In the genomic region with DNA sequence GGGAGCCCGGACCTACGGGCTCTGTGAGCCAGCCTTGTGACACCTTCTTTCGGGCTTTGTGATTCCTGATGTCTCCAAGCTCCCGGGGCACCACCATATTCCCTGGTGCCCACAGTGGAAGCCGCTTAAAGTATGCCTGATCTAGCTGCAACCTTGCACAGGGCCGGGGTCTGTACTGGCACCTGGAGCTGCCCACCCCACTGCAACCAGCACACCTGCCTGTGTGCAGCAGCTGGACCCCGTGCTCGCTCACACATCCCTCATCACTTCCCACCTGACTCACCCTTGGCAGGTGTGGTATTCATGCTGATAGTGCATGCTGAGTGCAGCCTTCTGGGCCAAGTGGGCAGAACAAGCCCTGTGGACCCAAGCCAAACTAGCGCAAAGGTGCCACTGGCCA, we compare ENCODE assay signal across 19 cellular contexts.
"Had no signal": no experiment of that assay in that cellular context is flagged by ENCODE, and none has a peak within 500 bp of the region (broad histone marks: within the 10 kb centered on the region; RNA-seq: fewer than 3 reads in every experiment).

No MANE protein-coding gene starts in this region.

- H3K9me3 ChIP-seq: neutrophil, testis, tibial nerve, upper lobe of right lung, vagina had no signal

- ATAC-seq: naive thymus-derived CD4-positive, alpha-beta T cell; right cardiac atrium; stimulated activated effector memory CD8-positive, alpha-beta T cell treated with anti-CD3 and anti-CD28 coated beads, Interleukin-12 subunit alpha, Interleukin-12 subunit beta, amount 100 ng/mL, for 72 hours; upper lobe of right lung had no signal

- H2AFZ ChIP-seq: hepatocyte had no signal

- H3K4me3 ChIP-seq: dorsolateral prefrontal cortex, hepatocyte, testis, tibial nerve, upper lobe of right lung, vagina had no signal

- H3K36me3 ChIP-seq: neutrophil, tibial nerve, upper lobe of right lung, vagina had no signal

- H3K27me3 ChIP-seq: dorsolateral prefrontal cortex, hepatocyte, neutrophil, testis, tibial nerve, upper lobe of right lung, vagina had no signal

- H3K79me2 ChIP-seq: hepatocyte had no signal

- H3K27ac ChIP-seq: dorsolateral prefrontal cortex, hepatocyte, neutrophil, testis, tibial nerve, upper lobe of right lung, vagina had no signal

- DNase-seq: cortex of kidney; effector CD8-positive, alpha-beta T cell; foreskin melanocyte; head of caudate nucleus; kidney; naive thymus-derived CD4-positive, alpha-beta T cell; nephron progenitor cell; right cardiac atrium; small intestine; stimulated activated CD4-positive, alpha-beta T cell treated with anti-CD3 and anti-CD28 coated beads, Interleukin-4, amount 100 ng/mL, for 1 hour; stimulated activated CD8-positive, alpha-beta memory T cell treated with anti-CD3 and anti-CD28 coated beads, Interleukin-4, amount 100 ng/mL, for 48 hours; testis; upper lobe of right lung had no signal

- H3K4me2 ChIP-seq: hepatocyte had no signal

- H3K4me1 ChIP-seq: testis, tibial nerve, upper lobe of right lung, vagina had no signal
